10 cellular contexts compared by ENCODE assay signal in genomic region chr6:144460224-144461095, GRCh38.
DNase-seq lines count a peak whose midpoint lies in the region; ATAC-seq, FAIRE-seq and TF ChIP-seq lines count a peak whose summit lies in the region.
"Had no signal": no experiment of that assay in that cellular context is flagged by ENCODE, and none has a peak within 500 bp of the region (broad histone marks: within the 10 kb centered on the region; RNA-seq: fewer than 3 reads in every experiment).

No MANE protein-coding gene starts in this region.

- H3K27me3 Mint-ChIP-seq in effector memory CD8-positive, alpha-beta T cell = no peaks in the 10 kb centered on the region
- H3K27me3 Mint-ChIP-seq in GM23338 (ENCODE audit: insufficient read depth, low read depth, poor library complexity) = no peaks in the 10 kb centered on the region

- ATAC-seq in GM19467 (IDR thresholded peaks at IDR 0.05; ENCODE audit: unreplicated experiment) (peak; percentile 81), HG03139 (IDR thresholded peaks at IDR 0.05; ENCODE audit: unreplicated experiment) (peak; percentile 64), GM23338 (no peak)
- ATAC-seq in effector memory CD8-positive, alpha-beta T cell (replicated peaks) = peak; percentile 93

- H3K27ac ChIP-seq in GM23338 (ENCODE audit: low read depth) = no peak overlapping the region

- peak; percentile 94 for FAIRE-seq in GM12891 (lab: Jason Lieb, UNC)
- FAIRE-seq: colon, keratinocyte had no signal

- DNase-seq in GM12891 (ENCODE audit: insufficient read length, low spot score) (peak; percentile 6), GM23338 (ENCODE audit: low spot score) (no peak), NCI-H1694 (lab: John Stamatoyannopoulos, UW) (no peak), NK-92 (lab: John Stamatoyannopoulos, UW; ENCODE audit: unreplicated experiment) (no peak)
- peak in 1 of 3 experiments; percentile 17 for DNase-seq in effector memory CD8-positive, alpha-beta T cell
- no peak for DNase-seq in stimulated activated CD8-positive, alpha-beta memory T cell treated with anti-CD3 and anti-CD28 coated beads, Interleukin-4, amount 100 ng/mL, for 48 hours

- H3K4me2 ChIP-seq in GM23338 = no peak overlapping the region

- peak overlapping the region; percentile 34 to 56 for H3K4me3 Mint-ChIP-seq in effector memory CD8-positive, alpha-beta T cell
- H3K4me3 Mint-ChIP-seq in GM23338 = no peak overlapping the region

- no peak overlapping the region for H3K4me3 ChIP-seq in GM23338

- peak overlapping the region; percentile 57 to 70 for H3K27ac Mint-ChIP-seq in effector memory CD8-positive, alpha-beta T cell
- H3K27ac Mint-ChIP-seq in GM23338 = no peak overlapping the region

- no peak for TF ChIP-seq POLR2A in GM12891 (IDR thresholded peaks at IDR 0.05; ENCODE audit: low read depth, low read length)

- no peak overlapping the region for H2AFZ ChIP-seq in GM23338

- H3K36me3 ChIP-seq in GM23338 (ENCODE audit: insufficient read depth) = peaks cover 3% of the 10 kb centered on the region; the same call in 1 of the 2 replicates

- H3F3A ChIP-seq in GM23338 (replicated peaks; ENCODE audit: low read depth) = no peaks in the 10 kb centered on the region

- no peaks in the 10 kb centered on the region; the same call in 1 of the 2 replicates for H4K20me1 ChIP-seq in GM23338 (replicated peaks; ENCODE audit: insufficient read depth)

- no peaks in the 10 kb centered on the region for H3K4me1 ChIP-seq in GM23338 (ENCODE audit: insufficient read depth)

- H3K36me3 Mint-ChIP-seq in effector memory CD8-positive, alpha-beta T cell (ENCODE audit: insufficient read depth) = peaks cover 74% of the 10 kb centered on the region
- H3K36me3 Mint-ChIP-seq in GM23338 (ENCODE audit: low read depth) = peaks cover 38% of the 10 kb centered on the region

- H3K9me2 ChIP-seq in GM23338 (ENCODE audit: insufficient read depth) = no peaks in the 10 kb centered on the region

- no peaks in the 10 kb centered on the region for H3K27me3 ChIP-seq in GM23338 (ENCODE audit: insufficient read depth)

- H3K4me1 Mint-ChIP-seq in effector memory CD8-positive, alpha-beta T cell (ENCODE audit: low read depth in 2 of 2) = peaks cover 11 to 22% of the 10 kb centered on the region in 2 donors
- no peaks in the 10 kb centered on the region for H3K4me1 Mint-ChIP-seq in GM23338

- no peak for TF ChIP-seq CTCF in GM23338 (conservative IDR thresholded peaks at IDR 0.05; ENCODE audit: low read depth in 2 of 2)

- H3K9me3 Mint-ChIP-seq in effector memory CD8-positive, alpha-beta T cell = no peaks in the 10 kb centered on the region
- H3K9me3 Mint-ChIP-seq in GM23338 = no peaks in the 10 kb centered on the region

- H3K79me2 ChIP-seq in GM23338 (replicated peaks; ENCODE audit: insufficient read depth) = no peaks in the 10 kb centered on the region

TF ChIP-seq in GM12891, 5 proteins besides CTCF, POLR2A, EP300 and RAD21:
- TF ChIP-seq SPI1 (IDR thresholded peaks at IDR 0.05; ENCODE audit: low read depth, low read length) = 0 out of 2 replicates have a peak, but pooled peaks have one; percentile 39
- TF ChIP-seq TAF1 (IDR thresholded peaks at IDR 0.05; ENCODE audit: low read depth, low read length) = no peak
TF ChIP-seq in GM12891: peak in this region for 1.

TF ChIP-seq in GM23338, 12 proteins besides CTCF, POLR2A, EP300 and RAD21:
- TF ChIP-seq ZNF462 (CRISPR knock-in tag; IDR thresholded peaks at IDR 0.05) (no peak), CREB1 (CRISPR knock-in tag; IDR thresholded peaks at IDR 0.05; ENCODE audit: low read depth) (no peak), POLR2AphosphoS5 (IDR thresholded peaks at IDR 0.05; ENCODE audit: low read depth) (no peak), ZNF114 (CRISPR knock-in tag; IDR thresholded peaks at IDR 0.05) (no peak), NANOG (IDR thresholded peaks at IDR 0.05; ENCODE audit: borderline replicate concordance) (no peak), EZH2phosphoT487 (IDR thresholded peaks at IDR 0.05; ENCODE audit: unreplicated experiment) (no peak), STAT1 (IDR thresholded peaks at IDR 0.05; ENCODE audit: unreplicated experiment) (no peak), ZNF331 (CRISPR knock-in tag; IDR thresholded peaks at IDR 0.05; ENCODE audit: low read depth) (no peak), REST (IDR thresholded peaks at IDR 0.05; ENCODE audit: unreplicated experiment) (no peak), EZH2 (IDR thresholded peaks at IDR 0.05; ENCODE audit: low read depth, unreplicated experiment) (no peak)
